13 cellular contexts compared by ENCODE assay signal in the genomic region with DNA sequence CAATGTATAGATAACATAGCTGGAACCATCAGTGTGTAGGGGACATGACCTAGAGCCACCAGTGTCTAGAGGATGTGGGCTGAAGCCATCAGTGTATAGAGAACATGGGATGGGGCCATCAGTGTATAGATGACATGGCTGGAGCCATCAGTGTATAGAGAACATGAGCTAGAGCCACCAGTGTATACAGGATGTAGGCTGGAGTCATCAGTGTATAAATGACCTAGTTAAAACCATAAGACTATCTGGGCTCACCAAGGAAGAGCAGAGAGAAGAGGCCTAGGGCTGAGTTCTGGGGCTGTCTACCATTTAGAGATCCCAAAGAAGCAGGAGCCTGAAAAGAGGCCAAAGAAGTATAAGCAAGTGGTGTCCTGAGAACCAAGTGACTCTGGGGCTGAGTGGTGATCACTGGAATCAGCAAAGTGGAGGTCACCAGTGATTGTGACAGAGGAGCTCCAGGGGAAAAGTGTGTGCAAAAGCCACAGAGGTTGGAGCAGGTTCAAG. TPM values are rescaled to one million over a fixed set of nuclear protein-coding genes. Genes with fewer than 3 reads are reported as not detected.
DNase-seq lines count a peak whose midpoint lies in the region; ATAC-seq and TF ChIP-seq lines count a peak whose summit lies in the region.
"Had no signal": no experiment of that assay in that cellular context is flagged by ENCODE, and none has a peak within 500 bp of the region (broad histone marks: within the 10 kb centered on the region; RNA-seq: fewer than 3 reads in every experiment).

No MANE protein-coding gene starts in this region.

- H3K79me2 ChIP-seq in smooth muscle cell (ENCODE audit: low read depth): no peaks in the 10 kb centered on the region

- DNase-seq in Calu3 (no peak), NOMO-1 treated with DMSO at 0.1 percent for 48 hours (lab: John Stamatoyannopoulos, UW; ENCODE audit: unreplicated experiment) (peak; percentile 61), coronary artery (ENCODE audit: low spot score) (peak; percentile 36), sciatic nerve (ENCODE audit: low spot score) (peak; percentile 12), smooth muscle cell (lab: John Stamatoyannopoulos, UW; ENCODE audit: unreplicated experiment) (no peak), hypothalamus (lab: John Stamatoyannopoulos, UW) (no peak), GM20000 (ENCODE audit: low spot score) (no peak)
- DNase-seq: DMS 273 treated with DMSO at 0.1 percent for 48 hours; erythroblast; NCI-H2107; stimulated activated CD8-positive, alpha-beta memory T cell treated with anti-CD3 and anti-CD28 coated beads, Interleukin-4, amount 100 ng/mL, for 48 hours had no signal

- H3K9me3 ChIP-seq in smooth muscle cell (replicated peaks; ENCODE audit: low read depth): no peaks in the 10 kb centered on the region
- H3K9me3 ChIP-seq: breast epithelium had no signal

- H2AFZ ChIP-seq in smooth muscle cell (ENCODE audit: low read depth): no peak overlapping the region

- H3K4me2 ChIP-seq in smooth muscle cell: no peak overlapping the region

- H3K27me3 Mint-ChIP-seq in Calu3 (ENCODE audit: unreplicated experiment): no peaks in the 10 kb centered on the region

- H3K36me3 Mint-ChIP-seq in Calu3 (ENCODE audit: insufficient read depth, unreplicated experiment): peaks cover 16% of the 10 kb centered on the region

- H3K4me3 ChIP-seq in coronary artery: no peak overlapping the region
- H3K4me3 ChIP-seq in smooth muscle cell: no peak overlapping the region
- H3K4me3 ChIP-seq: breast epithelium, K562 had no signal

- CTCF ChIA-PET in Calu3 (lab: Charles Lee): no interaction called here

- H3K36me3 ChIP-seq in smooth muscle cell (ENCODE audit: low read depth): no peaks in the 10 kb centered on the region
- H3K36me3 ChIP-seq: breast epithelium had no signal

- H3K9me3 Mint-ChIP-seq in Calu3 (ENCODE audit: low read depth, unreplicated experiment): peaks cover 2% of the 10 kb centered on the region

- peaks cover 10% of the 10 kb centered on the region for H3K4me1 ChIP-seq in smooth muscle cell (ENCODE audit: low read depth)

- peak overlapping the region; percentile 35 for H3K27ac Mint-ChIP-seq in Calu3 (ENCODE audit: unreplicated experiment)

- H3K27me3 ChIP-seq in smooth muscle cell (ENCODE audit: low read depth): no peaks in the 10 kb centered on the region
- H3K27me3 ChIP-seq: breast epithelium had no signal

- no peak overlapping the region for H3K9ac ChIP-seq in smooth muscle cell (ENCODE audit: low read depth)

- intact Hi-C loops in Calu3 (cut with micrococcal nuclease; ENCODE audit: unreplicated experiment) (no loop called here), sciatic nerve (cut with DNase I) (no loop called here)

- H4K20me1 ChIP-seq in smooth muscle cell (ENCODE audit: low read depth): no peaks in the 10 kb centered on the region

- no peaks in the 10 kb centered on the region for H3F3A ChIP-seq in smooth muscle cell (ENCODE audit: low read depth)

- H3K4me3 Mint-ChIP-seq in Calu3 (ENCODE audit: low read depth, unreplicated experiment): no peak overlapping the region

- H3K27ac ChIP-seq in coronary artery: peak overlapping the region; percentile 89 to 95
- H3K27ac ChIP-seq in smooth muscle cell (ENCODE audit: low read depth): no peak overlapping the region

- BruUV-seq in Calu3 (replicated peaks; lab: Mats Ljungman, UMichigan): no TSS peak

- ATAC-seq in sciatic nerve: no peak
- ATAC-seq: K562 had no signal

- TF ChIP-seq CTCF in Calu3 (IDR thresholded peaks at IDR 0.05; ENCODE audit: unreplicated experiment) (no peak), coronary artery (IDR thresholded peaks at IDR 0.05) (no peak), smooth muscle cell (IDR thresholded peaks at IDR 0.05; ENCODE audit: borderline replicate concordance, insufficient read depth, poor library complexity, severe bottlenecking) (no peak), GM20000 (IDR thresholded peaks at IDR 0.05; ENCODE audit: extremely low read depth, missing control alignments) (no peak)

- H3K4me1 Mint-ChIP-seq in Calu3 (ENCODE audit: low read depth, unreplicated experiment): peaks cover 28% of the 10 kb centered on the region

RNA-seq across cellular contexts. Expression of gene RFX2, which starts 41.0 kb away (rescaled TPM):
- total RNA-seq in Calu3 (2022) (9.3 and 13.7 TPM in 2 replicates), sciatic nerve (12.7 TPM), smooth muscle cell (2.7 and 7.5 TPM in 2 replicates)
- 4.7 and 6.4 TPM in 2 replicates for polyA plus RNA-seq in smooth muscle cell

Comparison
In these comparisons a context has a peak if more than half of its experiments do, and no peak if none do; other contexts are left out.
1. DNase-seq: peak in NOMO-1 treated with DMSO at 0.1 percent for 48 hours (single experiment), coronary artery (single experiment) and sciatic nerve (single experiment); none in Calu3 (single experiment), smooth muscle cell (single experiment), hypothalamus (0 of 51) and GM20000 (single experiment).